In genomic region chr15:22746990-22747389, GRCh38 we compare ENCODE assay signal across 8 cellular contexts. TPM values are rescaled to one million over a fixed set of nuclear protein-coding genes. Genes with fewer than 3 reads are reported as not detected.
DNase-seq lines count a peak whose midpoint lies in the region; ATAC-seq, FAIRE-seq and TF ChIP-seq lines count a peak whose summit lies in the region.
"Not testable (repeated sequence)": the region's sequence is repeated elsewhere in the genome, so short reads cannot be mapped to it uniquely, and the experiment has no call there.

No MANE protein-coding gene starts in this region.

- 97% methylated on average over 1 of the region's 1 CpG for WGBS in A549 (ENCODE audit: missing lambda C conversion rate)
- no CpG with 5 or more reads among the region's 1 CpG for WGBS in IMR-90 (ENCODE audit: extremely low coverage in 2 of 2, insufficient read length in 1 of 2), 2 experiments
- WGBS in K562 (ENCODE audit: insufficient coverage, low coverage, missing lambda C conversion rate) = 92% methylated on average over 1 of the region's 1 CpG
- WGBS in HepG2 (ENCODE audit: low lambda C conversion rate) = 97% methylated on average over 1 of the region's 1 CpG

- not testable (repeated sequence) for H3K36me3 ChIP-seq in IMR-90 (ENCODE audit: control insufficient read depth, insufficient read depth, low read length); K562 (ENCODE audit: control insufficient read depth, insufficient read depth, low read length); left ventricle myocardium inferior; HepG2 (replicated peaks in 1 of 2; ENCODE audit: control insufficient read depth in 1 of 2, insufficient read depth in 2 of 2, low read length in 2 of 2)

- H2AK5ac ChIP-seq in IMR-90 (ENCODE audit: low read depth, low read length) = not testable (repeated sequence)

- not testable (repeated sequence) for H2BK20ac ChIP-seq in IMR-90 (ENCODE audit: low read depth, low read length)

- not testable (repeated sequence) for H3K79me2 ChIP-seq in K562 (ENCODE audit: control insufficient read depth, insufficient read depth, low read length); HepG2 (ENCODE audit: insufficient read depth, low read length)

- not testable (repeated sequence) for TF ChIP-seq EP300 in A549 (IDR thresholded peaks at IDR 0.05); K562 (IDR thresholded peaks at IDR 0.05; ENCODE audit: low read length); HepG2 (IDR thresholded peaks at IDR 0.05; ENCODE audit: low read depth in 2 of 2, low read length in 2 of 2); HepG2 (CRISPR knock-in tag; IDR thresholded peaks at IDR 0.05; ENCODE audit: borderline replicate concordance)

- intact Hi-C loops in IMR-90 (cut with micrococcal nuclease); K562 (cut with micrococcal nuclease); Right ventricle myocardium superior (cut with DNase I); left ventricle myocardium inferior (cut with micrococcal nuclease); left ventricle myocardium superior (cut with micrococcal nuclease); HepG2 (cut with micrococcal nuclease; ENCODE audit: unreplicated experiment): not testable (repeated sequence)

- H3K9me3 ChIP-seq in A549; IMR-90 (ENCODE audit: control insufficient read depth, insufficient read depth, low read length); K562 (replicated peaks; ENCODE audit: control insufficient read depth, insufficient read depth, low read depth, low read length); left ventricle myocardium inferior (replicated peaks); HepG2 (ENCODE audit: low read length): not testable (repeated sequence)

- in situ Hi-C loops in IMR-90 (cut with MboI; ENCODE audit: low sequenced_read_pairs); K562 (cut with MboI); HepG2 (cut with HindIII; ENCODE audit: extremely low pct_ligation_motif_present, low pct_unique_long_range_greater_than_20kb): not testable (repeated sequence)

- not testable (repeated sequence) for H4K91ac ChIP-seq in IMR-90 (ENCODE audit: insufficient read depth, low read depth, low read length)

- ATAC-seq in A549; IMR-90 (ENCODE audit: low read depth); K562; HepG2: not testable (repeated sequence)
- peak; percentile 65 for ATAC-seq in Right ventricle myocardium superior (ENCODE audit: poor library complexity)
- ATAC-seq in left ventricle myocardium superior = peak; percentile 59

- H3K4ac ChIP-seq in IMR-90 (ENCODE audit: low read depth, low read length) = not testable (repeated sequence)

- DNase-seq in A549 (ENCODE audit: low read depth in 1 of 2, low spot score in 1 of 2); IMR-90; K562 (ENCODE audit: extremely low read depth in 1 of 4, low spot score in 3 of 4); Right ventricle myocardium superior; left ventricle myocardium inferior; left ventricle myocardium superior; HepG2 (ENCODE audit: low spot score): not testable (repeated sequence)

- not testable (repeated sequence) for H3K27me3 ChIP-seq in IMR-90 (ENCODE audit: control insufficient read depth, insufficient read depth, low read length); K562 (ENCODE audit: control insufficient read depth in 2 of 2, insufficient read depth in 2 of 2, low read length in 2 of 2); left ventricle myocardium inferior (ENCODE audit: low read depth); HepG2 (ENCODE audit: control insufficient read depth in 1 of 2, insufficient read depth in 2 of 2, low read length in 2 of 2)

- CTCF ChIA-PET in A549 (lab: Yijun Ruan, JAX); IMR-90 (lab: Yijun Ruan, JAX); K562 (lab: Yijun Ruan, JAX; ENCODE audit: low intra/inter-chr PET ratio); HepG2 (lab: Yijun Ruan, JAX; ENCODE audit: low intra/inter-chr PET ratio, low total read pairs): not testable (repeated sequence)

- not testable (repeated sequence) for TF ChIP-seq CTCF in A549 (IDR thresholded peaks at IDR 0.05); IMR-90 (conservative IDR thresholded peaks at IDR 0.05; ENCODE audit: low read depth, low read length); VCaP (conservative IDR thresholded peaks at IDR 0.05); K562 (IDR thresholded peaks at IDR 0.05 in 2 of 3, conservative IDR thresholded peaks at IDR 0.05 in 1 of 3; ENCODE audit: insufficient read depth in 2 of 3, low read depth in 1 of 3, low read length in 3 of 3); left ventricle myocardium inferior (IDR thresholded peaks at IDR 0.05; ENCODE audit: borderline replicate concordance); HepG2 (CRISPR knock-in tag; IDR thresholded peaks at IDR 0.05)

- H3K56ac ChIP-seq in IMR-90 (ENCODE audit: extremely low read depth, insufficient read depth, low read length) = not testable (repeated sequence)

- not testable (repeated sequence) for H3K18ac ChIP-seq in IMR-90 (ENCODE audit: low read depth, low read length)

- H4K8ac ChIP-seq in IMR-90 (ENCODE audit: low read depth in 2 of 2, low read length in 2 of 2) = not testable (repeated sequence)

- not testable (repeated sequence) for H4K20me1 ChIP-seq in IMR-90 (ENCODE audit: insufficient read depth, low read length); K562 (replicated peaks; ENCODE audit: control insufficient read depth, insufficient read depth, low read length); HepG2 (ENCODE audit: insufficient read depth, low read length)

- H2BK120ac ChIP-seq in IMR-90 (ENCODE audit: low read depth, low read length) = not testable (repeated sequence)

- not testable (repeated sequence) for H2AFZ ChIP-seq in IMR-90 (replicated peaks; ENCODE audit: low read length, poor library complexity); K562 (ENCODE audit: low read depth, low read length); HepG2 (ENCODE audit: low read length)

- not testable (repeated sequence) for H2BK15ac ChIP-seq in IMR-90 (ENCODE audit: low read depth, low read length)

- H3K9me1 ChIP-seq in IMR-90 (ENCODE audit: insufficient read depth, low read length); K562 (ENCODE audit: control insufficient read depth, insufficient read depth, low read length): not testable (repeated sequence)

- FAIRE-seq in A549 (lab: Jason Lieb, UNC); K562 (lab: Jason Lieb, UNC); HepG2 (lab: Jason Lieb, UNC): not testable (repeated sequence)

- TF ChIP-seq POLR2A in A549 (IDR thresholded peaks at IDR 0.05; ENCODE audit: low read length); IMR-90 (IDR thresholded peaks at IDR 0.05; ENCODE audit: low read depth, low read length); K562 (conservative IDR thresholded peaks at IDR 0.05); HepG2 (IDR thresholded peaks at IDR 0.05; ENCODE audit: insufficient read depth in 1 of 2, low read depth in 2 of 2, low read length in 2 of 2): not testable (repeated sequence)

- not testable (repeated sequence) for H3K4me1 ChIP-seq in A549; IMR-90 (ENCODE audit: control insufficient read depth, insufficient read depth, low read length); K562 (replicated peaks in 1 of 2; ENCODE audit: control insufficient read depth in 2 of 2, insufficient read depth in 2 of 2, low read length in 2 of 2); left ventricle myocardium inferior; HepG2 (ENCODE audit: insufficient read depth, low read length)

- not testable (repeated sequence) for H2BK5ac ChIP-seq in IMR-90 (ENCODE audit: low read depth, low read length, poor library complexity, severe bottlenecking)

- H3K9ac ChIP-seq in IMR-90 (ENCODE audit: low read depth, low read length); K562 (ENCODE audit: insufficient read depth in 1 of 2, low read depth in 2 of 2, low read length in 2 of 2); HepG2 (ENCODE audit: insufficient read depth, low read depth, low read length): not testable (repeated sequence)

- not testable (repeated sequence) for H3K23ac ChIP-seq in IMR-90 (ENCODE audit: low read depth, low read length)

- H3K14ac ChIP-seq in IMR-90 (replicated peaks; ENCODE audit: low read depth, low read length) = not testable (repeated sequence)

- not testable (repeated sequence) for TF ChIP-seq RAD21 in A549 (conservative IDR thresholded peaks at IDR 0.05 in 1 of 2, IDR thresholded peaks at IDR 0.05 in 1 of 2); IMR-90 (IDR thresholded peaks at IDR 0.05; ENCODE audit: low read length); K562 (CRISPR knock-in tag; conservative IDR thresholded peaks at IDR 0.05 in 1 of 2, IDR thresholded peaks at IDR 0.05 in 1 of 2); HepG2 (CRISPR knock-in tag; IDR thresholded peaks at IDR 0.05)

- H3K4me3 ChIP-seq in A549; IMR-90 (ENCODE audit: insufficient read depth, low read depth, low read length); K562; left ventricle myocardium inferior; HepG2 (replicated peaks in 1 of 3; ENCODE audit: insufficient read depth in 1 of 3, low read depth in 2 of 3, low read length in 3 of 3): not testable (repeated sequence)

- H2AK9ac ChIP-seq in IMR-90 (replicated peaks; ENCODE audit: low read depth, low read length, poor library complexity) = not testable (repeated sequence)

- not testable (repeated sequence) for H4K5ac ChIP-seq in IMR-90 (ENCODE audit: low read depth, low read length)

- not testable (repeated sequence) for H3K79me1 ChIP-seq in IMR-90 (ENCODE audit: low read depth in 1 of 2, low read length in 2 of 2)

- dilution Hi-C loops in IMR-90 (cut with HindIII; ENCODE audit: low sequenced_read_pairs, unreplicated experiment) = not testable (repeated sequence)

- not testable (repeated sequence) for H3K4me2 ChIP-seq in A549; IMR-90 (ENCODE audit: low read depth, low read length); K562 (ENCODE audit: insufficient read depth, low read length); HepG2 (ENCODE audit: low read depth, low read length)

- POLR2A ChIA-PET in A549 (lab: Yijun Ruan, JAX); IMR-90 (lab: Charles Lee; ENCODE audit: unreplicated experiment); K562 (lab: Yijun Ruan, JAX); HepG2 (lab: Yijun Ruan, JAX): not testable (repeated sequence)

- BruUV-seq in IMR-90 (replicated peaks; lab: Mats Ljungman, UMichigan); K562 (replicated peaks; lab: Mats Ljungman, UMichigan); HepG2 (replicated peaks; lab: Mats Ljungman, UMichigan): not testable (repeated sequence)

- H3K27ac ChIP-seq in A549; IMR-90 (ENCODE audit: insufficient read depth, low read length); K562 (ENCODE audit: extremely low read depth, low read depth, low read length); HepG2 (ENCODE audit: extremely low read length, insufficient read depth, low read length): not testable (repeated sequence)
- H3K27ac ChIP-seq in VCaP (peak overlapping the region; percentile 69), left ventricle myocardium inferior (replicated peaks) (peak overlapping the region; percentile 27)

RNA-seq across cellular contexts. Expression of gene NIPA1, which starts 39.5 kb away (rescaled TPM):
- polyA plus RNA-seq in A549 (2011; rRNA removed) (44.6 and 47.8 TPM in 2 replicates), A549 (2017; fragmentation: RNase III; extraction: RNeasy Plus Mini Kit Qiagen cat#74134 plus additional on column Dnase treatment) (21.8 to 23.3 TPM (median 22.0 TPM) in 3 replicates), IMR-90 (2012; rRNA removed) (6.5 and 6.8 TPM in 2 replicates), K562 (2011; rRNA removed) (25.7 and 28.5 TPM in 2 replicates), K562 (2014; fragmentation: Illumina TruSeq; extraction: Trizol) (13.3 and 14.9 TPM in 2 replicates), K562 (2014; fragmentation: Nextera tagmentation; extraction: Ambion mirVana) (1 to 10 TPM; 3.1 to 4.4 TPM), K562 (2014; rRNA removed) (11.0 and 12.9 TPM in 2 replicates), HepG2 (2011; rRNA removed) (16.8 and 19.6 TPM in 2 replicates)
- polyA plus RNA-seq in A549 (2012; cell fraction: cytosol; rRNA removed) = 23.6 and 29.7 TPM in 2 replicates
- polyA plus RNA-seq in A549 (2012; cell fraction: nucleus; rRNA removed) = 20.2 and 29.1 TPM in 2 replicates
- 71.1 and 71.2 TPM in 2 replicates for polyA minus RNA-seq in A549 (2011; rRNA and poly(A)+ RNA removed)
- total RNA-seq in IMR-90 (2012; rRNA removed) (10.6 and 13.6 TPM in 2 replicates), K562 (2014; rRNA removed) (10.5 and 12.3 TPM in 2 replicates), K562 (2014; rRNA removed; fragmentation: Illumina TruSeq; extraction: Trizol) (12.0 and 12.4 TPM in 2 replicates), K562 (2015; rRNA removed; fragmentation: Illumina TruSeq; extraction: Trizol) (11.6 and 12.3 TPM in 2 replicates), K562 (2021) (20.9 and 21.0 TPM in 2 replicates), Right ventricle myocardium superior (5.0 TPM), left ventricle myocardium inferior (5.3 TPM), left ventricle myocardium superior (7.0 TPM), HepG2 (2016; rRNA removed; fragmentation: Illumina TruSeq; extraction: Trizol) (13.2 and 14.8 TPM in 2 replicates)
- polyA plus RNA-seq in IMR-90 (2012; cell fraction: cytosol; rRNA removed) = 2.8 and 3.7 TPM in 2 replicates
- polyA plus RNA-seq in IMR-90 (2012; cell fraction: nucleus; rRNA removed; ENCODE audit: low replicate concordance) = 6.5 and 6.6 TPM in 2 replicates
- total RNA-seq in K562 (2011; cell fraction: chromatin; rRNA removed; ENCODE audit: low replicate concordance) = 31.7 and 51.8 TPM in 2 replicates
- 25.7 and 35.3 TPM in 2 replicates for total RNA-seq in K562 (2011; cell fraction: nucleolus; rRNA removed)
- total RNA-seq in K562 (2011; cell fraction: nucleoplasm; rRNA removed) = 44.9 and 73.9 TPM in 2 replicates
- 19.7 and 21.7 TPM in 2 replicates for polyA plus RNA-seq in K562 (2011; cell fraction: cytosol; rRNA removed)
- polyA plus RNA-seq in K562 (2011; cell fraction: nucleus; rRNA removed) = 36.0 and 38.2 TPM in 2 replicates
- 12.3 and 13.2 TPM in 2 replicates for polyA plus RNA-seq in K562 (2012)
- polyA minus RNA-seq in K562 (2011; rRNA and poly(A)+ RNA removed) = 47.9 and 56.1 TPM in 2 replicates
- 18.1 and 24.3 TPM in 2 replicates for polyA minus RNA-seq in K562 (2011; cell fraction: cytosol; rRNA and poly(A)+ RNA removed)
- 15.8 and 19.2 TPM in 2 replicates for polyA minus RNA-seq in K562 (2011; cell fraction: nucleus; rRNA and poly(A)+ RNA removed)
- total RNA-seq in HepG2 (2016; cell fraction: cytosol; rRNA removed; fragmentation: Illumina TruSeq; extraction: Trizol; ENCODE audit: low read depth) = 6.1 and 6.3 TPM in 2 replicates
- total RNA-seq in HepG2 (2016; cell fraction: insoluble cytoplasmic fraction; rRNA removed; fragmentation: Illumina TruSeq; extraction: Trizol) = 12.8 and 13.6 TPM in 2 replicates
- 12.4 and 12.9 TPM in 2 replicates for total RNA-seq in HepG2 (2016; cell fraction: membrane; rRNA removed; fragmentation: Illumina TruSeq; extraction: Trizol)
- 18.9 and 19.6 TPM in 2 replicates for total RNA-seq in HepG2 (2016; cell fraction: nucleus; rRNA removed; fragmentation: Illumina TruSeq; extraction: Trizol)
- polyA plus RNA-seq in HepG2 (2011; cell fraction: cytosol; rRNA removed) = 13.8 and 15.9 TPM in 2 replicates
- polyA plus RNA-seq in HepG2 (2011; cell fraction: nucleus; rRNA removed) = 22.9 and 26.6 TPM in 2 replicates
- polyA plus RNA-seq in HepG2 (2012) = 15.7 and 17.2 TPM in 2 replicates
- 4.9 and 5.5 TPM in 2 replicates for polyA plus RNA-seq in HepG2 (2016; cell fraction: cytosol; fragmentation: Illumina TruSeq; extraction: Trizol; ENCODE audit: low read depth)
- 8.6 and 9.4 TPM in 2 replicates for polyA plus RNA-seq in HepG2 (2016; cell fraction: insoluble cytoplasmic fraction; fragmentation: Illumina TruSeq; extraction: Trizol; ENCODE audit: low read depth)
- polyA plus RNA-seq in HepG2 (2016; cell fraction: membrane; fragmentation: Illumina TruSeq; extraction: Trizol; ENCODE audit: low read depth) = 7.3 and 7.7 TPM in 2 replicates
- 20.9 and 22.7 TPM in 2 replicates for polyA plus RNA-seq in HepG2 (2016; cell fraction: nucleus; fragmentation: Illumina TruSeq; extraction: Trizol; ENCODE audit: insufficient read depth, low read depth)
- 96.0 and 153 TPM in 2 replicates for polyA minus RNA-seq in HepG2 (2011; rRNA and poly(A)+ RNA removed; ENCODE audit: low replicate concordance)
- polyA minus RNA-seq in HepG2 (2011; cell fraction: cytosol; rRNA and poly(A)+ RNA removed) = 25.6 and 27.9 TPM in 2 replicates
- 19.3 and 24.1 TPM in 2 replicates for polyA minus RNA-seq in HepG2 (2011; cell fraction: nucleus; rRNA and poly(A)+ RNA removed)
